ENCODE assay signal across 24 cellular contexts in genomic region chr7:95668504-95669018, GRCh38.
"Had no signal": no experiment of that assay in that cellular context is flagged by ENCODE, and none has a peak within 500 bp of the region (broad histone marks: within the 10 kb centered on the region; RNA-seq: fewer than 3 reads in every experiment).

No MANE protein-coding gene starts in this region.

- H3K27me3 ChIP-seq: gastroesophageal sphincter, heart left ventricle, hepatocyte, right atrium auricular region, tibial nerve, upper lobe of right lung, uterus had no signal

- H3K9me3 ChIP-seq: gastroesophageal sphincter, prostate gland, right atrium auricular region, thoracic aorta, upper lobe of right lung, uterus had no signal

- DNase-seq: dorsolateral prefrontal cortex; effector CD4-positive, alpha-beta T cell; endodermal cell; foreskin fibroblast; heart left ventricle; mesenchymal stem cell; naive thymus-derived CD4-positive, alpha-beta T cell; nucleus accumbens; stimulated activated CD4-positive, alpha-beta T cell treated with anti-CD3 and anti-CD28 coated beads, Interleukin-2, amount 100 ng/mL, for 24 hours; stimulated activated CD4-positive, alpha-beta T cell treated with anti-CD3 and anti-CD28 coated beads, Interleukin-4, amount 100 ng/mL, for 24 hours; stimulated activated naive CD8-positive, alpha-beta T cell treated with anti-CD3 and anti-CD28 coated beads, Interleukin-15, Interleukin-2, amounts not matched to agents 100 U/mL and 50 U/mL, for 24 hours; substantia nigra; upper lobe of right lung; uterus had no signal

- H3K36me3 ChIP-seq: gastroesophageal sphincter, heart left ventricle, prostate gland, right atrium auricular region, thoracic aorta, tibial nerve, upper lobe of right lung, uterus had no signal

- ATAC-seq: esophagus mucosa; gastroesophageal sphincter; heart left ventricle; naive thymus-derived CD4-positive, alpha-beta T cell; sciatic nerve; stimulated activated effector memory CD8-positive, alpha-beta T cell treated with anti-CD3 and anti-CD28 coated beads, Interleukin-12 subunit alpha, Interleukin-12 subunit beta, amount 100 ng/mL, for 72 hours; stimulated activated naive CD8-positive, alpha-beta T cell treated with anti-CD3 and anti-CD28 coated beads, Interleukin-15, Interleukin-2, amounts not matched to agents 100 U/mL and 50 U/mL, for 24 hours; upper lobe of right lung had no signal

- H3K27ac ChIP-seq: dorsolateral prefrontal cortex, epithelial cell of prostate, gastroesophageal sphincter, heart left ventricle, hepatocyte, prostate gland, right atrium auricular region, thoracic aorta, tibial nerve, upper lobe of right lung, uterus had no signal

- H3K4me3 ChIP-seq: dorsolateral prefrontal cortex, gastroesophageal sphincter, heart left ventricle, hepatocyte, prostate gland, right atrium auricular region, thoracic aorta, tibial nerve, upper lobe of right lung, uterus had no signal

- H3K4me1 ChIP-seq: gastroesophageal sphincter, heart left ventricle, prostate gland, right atrium auricular region, tibial nerve, upper lobe of right lung, uterus had no signal
